Comparison of ENCODE assay signal across 10 cellular contexts in genomic region chr12:92064420-92064819, GRCh38.
A peak's percentile ranks its signal among the peaks of the same experiment; 100 is the strongest.
DNase-seq lines count a peak whose midpoint lies in the region; ATAC-seq and TF ChIP-seq lines count a peak whose summit lies in the region.
"Had no signal": no experiment of that assay in that cellular context is flagged by ENCODE, and none has a peak within 500 bp of the region (broad histone marks: within the 10 kb centered on the region; RNA-seq: fewer than 3 reads in every experiment).

No MANE protein-coding gene starts in this region.

- no peak for TF ChIP-seq CTCF in activated CD8-positive, alpha-beta T cell treated with anti-CD3 and anti-CD28 coated beads for 36 hours (IDR thresholded peaks at IDR 0.05)
- TF ChIP-seq CTCF in fibroblast of lung (conservative IDR thresholded peaks at IDR 0.05 in 1 of 2, IDR thresholded peaks at IDR 0.05 in 1 of 2; ENCODE audit: low read depth in 1 of 2, low read length in 2 of 2) = no peak

- peaks cover 7% of the 10 kb centered on the region for H3K4me1 ChIP-seq in fibroblast of lung (ENCODE audit: control insufficient read depth, extremely low read depth, insufficient read depth, low read length)

- H2AFZ ChIP-seq in fibroblast of lung (ENCODE audit: low read length) = no peak overlapping the region

- H3K4me3 Mint-ChIP-seq in activated CD8-positive, alpha-beta T cell treated with anti-CD3 and anti-CD28 coated beads for 36 hours = no peak overlapping the region
- H3K4me3 Mint-ChIP-seq in activated CD8-positive, alpha-beta T cell treated with anti-CD3 and anti-CD28 coated beads, Interleukin-2, amount 10 ng/mL, durations not matched to agents 7 days and 5 days = no peak overlapping the region
- H3K4me3 Mint-ChIP-seq in stimulated activated naive B cell treated with anti-CD40 and anti-IgM and Interleukin-4, amounts not matched to agents 10 μg/mL and 1 μg/mL and 100 μg/mL, for 72 hours = no peak overlapping the region

- H3K4me3 ChIP-seq in fibroblast of lung (replicated peaks in 1 of 4; ENCODE audit: control extremely low read depth in 1 of 4, insufficient read depth in 1 of 4, low read depth in 3 of 4, low read length in 4 of 4) = no peak overlapping the region

- H3K27me3 ChIP-seq in fibroblast of lung (ENCODE audit: control insufficient read depth, insufficient read depth, low read length) = no peaks in the 10 kb centered on the region

- H3K79me2 ChIP-seq in fibroblast of lung (ENCODE audit: control insufficient read depth, insufficient read depth, low read length) = no peaks in the 10 kb centered on the region

- peaks cover 7% of the 10 kb centered on the region for H3K9me3 Mint-ChIP-seq in activated CD8-positive, alpha-beta T cell treated with anti-CD3 and anti-CD28 coated beads for 36 hours
- H3K9me3 Mint-ChIP-seq in activated CD8-positive, alpha-beta T cell treated with anti-CD3 and anti-CD28 coated beads, Interleukin-2, amount 10 ng/mL, durations not matched to agents 7 days and 5 days (ENCODE audit: insufficient read depth) = no peaks in the 10 kb centered on the region
- peaks cover 7% of the 10 kb centered on the region in 2 donors for H3K9me3 Mint-ChIP-seq in stimulated activated naive B cell treated with anti-CD40 and anti-IgM and Interleukin-4, amounts not matched to agents 10 μg/mL and 1 μg/mL and 100 μg/mL, for 72 hours

- ATAC-seq in activated CD8-positive, alpha-beta T cell treated with anti-CD3 and anti-CD28 coated beads for 36 hours = no peak
- no peak for ATAC-seq in activated CD8-positive, alpha-beta T cell treated with anti-CD3 and anti-CD28 coated beads, Interleukin-2, amount 10 ng/mL, durations not matched to agents 7 days and 5 days
- no peak for ATAC-seq in stimulated activated naive B cell treated with anti-CD40 and anti-IgM and Interleukin-4, amounts not matched to agents 10 μg/mL and 1 μg/mL and 100 μg/mL, for 72 hours (replicated peaks)
- ATAC-seq in HG03457 (IDR thresholded peaks at IDR 0.05; ENCODE audit: unreplicated experiment) = no peak
- no peak for ATAC-seq in GM18502 (IDR thresholded peaks at IDR 0.05; ENCODE audit: poor library complexity, unreplicated experiment)
- no peak for ATAC-seq in HG02642 (IDR thresholded peaks at IDR 0.05; ENCODE audit: poor library complexity, unreplicated experiment)

- no peak overlapping the region for H3K9ac ChIP-seq in fibroblast of lung (ENCODE audit: insufficient read depth, low read length)

- no peak for DNase-seq in activated CD8-positive, alpha-beta T cell treated with anti-CD3 and anti-CD28 coated beads for 36 hours
- DNase-seq in activated CD8-positive, alpha-beta T cell treated with anti-CD3 and anti-CD28 coated beads, Interleukin-2, amount 10 ng/mL, durations not matched to agents 7 days and 5 days = no peak
- DNase-seq in NCI-H748 (lab: John Stamatoyannopoulos, UW; ENCODE audit: unreplicated experiment) (peak; percentile 89), fibroblast of lung (ENCODE audit: low read depth in 2 of 2) (peak in 1 of 2 donors; percentile 58)
- DNase-seq in stimulated activated naive B cell treated with anti-CD40 and anti-IgM and Interleukin-4, amounts not matched to agents 10 μg/mL and 1 μg/mL and 100 μg/mL, for 72 hours = no peak
- DNase-seq: AML-193, islet precursor cell had no signal

- H4K20me1 ChIP-seq in fibroblast of lung (ENCODE audit: control insufficient read depth, extremely low read depth, insufficient read depth, low read length) = no peaks in the 10 kb centered on the region

- intact Hi-C loops in activated CD8-positive, alpha-beta T cell treated with anti-CD3 and anti-CD28 coated beads for 36 hours (cut with micrococcal nuclease) = no loop called here

- no peak overlapping the region for H3K27ac ChIP-seq in fibroblast of lung (ENCODE audit: insufficient read depth, low read length)

- no peaks in the 10 kb centered on the region for H3K9me3 ChIP-seq in fibroblast of lung (ENCODE audit: control insufficient read depth, insufficient read depth, low read depth, low read length)

- CTCF ChIA-PET in activated CD8-positive, alpha-beta T cell treated with anti-CD3 and anti-CD28 coated beads for 36 hours (lab: Charles Lee) = interaction anchor here (0.6 kb wide), 1 partner anchor 55 kb away, joined by 3 read pairs; no protein-coding TSS in a partner anchor
- CTCF ChIA-PET in activated CD8-positive, alpha-beta T cell treated with anti-CD3 and anti-CD28 coated beads, Interleukin-2, amount 10 ng/mL, durations not matched to agents 7 days and 5 days (lab: Charles Lee) = no interaction called here

- H3K27me3 Mint-ChIP-seq in activated CD8-positive, alpha-beta T cell treated with anti-CD3 and anti-CD28 coated beads for 36 hours = no peaks in the 10 kb centered on the region
- no peaks in the 10 kb centered on the region for H3K27me3 Mint-ChIP-seq in activated CD8-positive, alpha-beta T cell treated with anti-CD3 and anti-CD28 coated beads, Interleukin-2, amount 10 ng/mL, durations not matched to agents 7 days and 5 days (ENCODE audit: low read depth)
- no peaks in the 10 kb centered on the region for H3K27me3 Mint-ChIP-seq in stimulated activated naive B cell treated with anti-CD40 and anti-IgM and Interleukin-4, amounts not matched to agents 10 μg/mL and 1 μg/mL and 100 μg/mL, for 72 hours

- H3K4me1 Mint-ChIP-seq in activated CD8-positive, alpha-beta T cell treated with anti-CD3 and anti-CD28 coated beads for 36 hours (ENCODE audit: low read depth) = peaks cover 62% of the 10 kb centered on the region
- peaks cover 22% of the 10 kb centered on the region for H3K4me1 Mint-ChIP-seq in activated CD8-positive, alpha-beta T cell treated with anti-CD3 and anti-CD28 coated beads, Interleukin-2, amount 10 ng/mL, durations not matched to agents 7 days and 5 days (ENCODE audit: low read depth)
- peaks cover 41 to 61% of the 10 kb centered on the region in 2 donors for H3K4me1 Mint-ChIP-seq in stimulated activated naive B cell treated with anti-CD40 and anti-IgM and Interleukin-4, amounts not matched to agents 10 μg/mL and 1 μg/mL and 100 μg/mL, for 72 hours

- peak overlapping the region; percentile 69 for H3K27ac Mint-ChIP-seq in activated CD8-positive, alpha-beta T cell treated with anti-CD3 and anti-CD28 coated beads for 36 hours
- no peak overlapping the region for H3K27ac Mint-ChIP-seq in activated CD8-positive, alpha-beta T cell treated with anti-CD3 and anti-CD28 coated beads, Interleukin-2, amount 10 ng/mL, durations not matched to agents 7 days and 5 days
- H3K27ac Mint-ChIP-seq in stimulated activated naive B cell treated with anti-CD40 and anti-IgM and Interleukin-4, amounts not matched to agents 10 μg/mL and 1 μg/mL and 100 μg/mL, for 72 hours = peak overlapping the region; percentile 47

- H3K4me2 ChIP-seq in fibroblast of lung (ENCODE audit: extremely low read depth, insufficient read depth, low read length) = peak overlapping the region; percentile 65

- POLR2A ChIA-PET in activated CD8-positive, alpha-beta T cell treated with anti-CD3 and anti-CD28 coated beads for 36 hours (lab: Charles Lee) = interaction anchor here (0.6 to 1.1 kb wide), 3 partner anchors 10 to 734 kb away, joined by 3 to 4 read pairs (median 4); no protein-coding TSS in a partner anchor
- POLR2A ChIA-PET in activated CD8-positive, alpha-beta T cell treated with anti-CD3 and anti-CD28 coated beads, Interleukin-2, amount 10 ng/mL, durations not matched to agents 7 days and 5 days (lab: Charles Lee) = interaction anchor here (0.7 kb wide), 1 partner anchor 20 kb away, joined by 3 read pairs; no protein-coding TSS in a partner anchor

- H3K36me3 ChIP-seq in fibroblast of lung (ENCODE audit: control insufficient read depth, insufficient read depth, low read length) = no peaks in the 10 kb centered on the region

- H3K36me3 Mint-ChIP-seq in activated CD8-positive, alpha-beta T cell treated with anti-CD3 and anti-CD28 coated beads for 36 hours (ENCODE audit: low read depth) = peaks cover 20% of the 10 kb centered on the region
- H3K36me3 Mint-ChIP-seq in activated CD8-positive, alpha-beta T cell treated with anti-CD3 and anti-CD28 coated beads, Interleukin-2, amount 10 ng/mL, durations not matched to agents 7 days and 5 days (ENCODE audit: low read depth) = peaks cover 4% of the 10 kb centered on the region
- H3K36me3 Mint-ChIP-seq in stimulated activated naive B cell treated with anti-CD40 and anti-IgM and Interleukin-4, amounts not matched to agents 10 μg/mL and 1 μg/mL and 100 μg/mL, for 72 hours = peaks cover 7 to 12% of the 10 kb centered on the region in 2 donors
